Comparison of ENCODE assay signal across 8 cellular contexts in genomic region chr6:38640216-38640909, GRCh38. TPM values are rescaled to one million over a fixed set of nuclear protein-coding genes. Genes with fewer than 3 reads are reported as not detected.
DNase-seq lines count a peak whose midpoint lies in the region; ATAC-seq, FAIRE-seq and TF ChIP-seq lines count a peak whose summit lies in the region.

No MANE protein-coding gene starts in this region.

- H3F3A ChIP-seq in MM.1S (ENCODE audit: insufficient read depth, low read length) = peaks cover 8% of the 10 kb centered on the region

- no peaks in the 10 kb centered on the region for H3K79me2 ChIP-seq in MM.1S (ENCODE audit: low read length)

- H3K9me2 ChIP-seq in MM.1S (replicated peaks; ENCODE audit: insufficient read depth, low read length) = no peaks in the 10 kb centered on the region

- H3K4me3 ChIP-seq in MM.1S (ENCODE audit: low read length) = peak overlapping the region; percentile 98
- peak overlapping the region; percentile 84 for H3K4me3 ChIP-seq in bronchial epithelial cell (ENCODE audit: low read depth, low read length)
- peak overlapping the region; percentile 77 for H3K4me3 ChIP-seq in mesodermal cell (ENCODE audit: extremely low read depth, insufficient read depth, low read length, poor library complexity, severe bottlenecking)
- H3K4me3 ChIP-seq in aorta (ENCODE audit: low read length in 2 of 2) = peak overlapping the region; percentile 24 to 53

- TF ChIP-seq CTCF in MM.1S (IDR thresholded peaks at IDR 0.05; ENCODE audit: low read length) (no peak), bronchial epithelial cell (IDR thresholded peaks at IDR 0.05; ENCODE audit: insufficient read depth, low read length, severe bottlenecking) (no peak)

- H3K9me3 ChIP-seq in MM.1S (replicated peaks; ENCODE audit: insufficient read depth, low read length) (no peaks in the 10 kb centered on the region), mesodermal cell (ENCODE audit: control insufficient read depth, low read length) (no peaks in the 10 kb centered on the region), aorta (ENCODE audit: control insufficient read depth, low read length) (no peaks in the 10 kb centered on the region)

- peak; percentile 55 for DNase-seq in SIG-M5 treated with dmso at 0.1 percent for 504 hours (lab: John Stamatoyannopoulos, UW; ENCODE audit: unreplicated experiment)
- DNase-seq in SIG-M5 (lab: John Stamatoyannopoulos, UW) = no peak
- no peak for DNase-seq in MM.1S
- DNase-seq in bronchial epithelial cell (ENCODE audit: low read depth) = no peak
- DNase-seq in aorta = no peak
- DNase-seq in inferior parietal cortex (ENCODE audit: extremely low spot score) = no peak
- no peak for DNase-seq in mesenteric fat pad (ENCODE audit: low spot score)

- H4K20me1 ChIP-seq in MM.1S (ENCODE audit: insufficient read depth, low read length) = no peaks in the 10 kb centered on the region

- H3K27ac ChIP-seq in MM.1S (ENCODE audit: low read length) (peak overlapping the region; percentile 79; the same call in 1 of the 2 replicates), mesodermal cell (ENCODE audit: low read depth, low read length, severe bottlenecking) (peak overlapping the region; percentile 92), aorta (ENCODE audit: low read depth in 1 of 2, low read length in 2 of 2) (peak overlapping the region in 1 of 2 donors; percentile 83)

- FAIRE-seq in bronchial epithelial cell (lab: Jason Lieb, UNC) = no peak

- ATAC-seq in aorta (ENCODE audit: low FRiP score) = no peak

- H3K4me2 ChIP-seq in MM.1S (ENCODE audit: low read depth, low read length) = peak overlapping the region; percentile 59

- peaks cover 11% of the 10 kb centered on the region; the same call in 1 of the 2 replicates for H3K4me1 ChIP-seq in MM.1S (ENCODE audit: low read length)
- peaks cover 4% of the 10 kb centered on the region for H3K4me1 ChIP-seq in mesodermal cell (ENCODE audit: control insufficient read depth, insufficient read depth, low read length, poor library complexity, severe bottlenecking)
- peaks cover 0 to 3% of the 10 kb centered on the region in 2 donors for H3K4me1 ChIP-seq in aorta (ENCODE audit: control insufficient read depth in 1 of 2, insufficient read depth in 2 of 2, low read length in 2 of 2)

- intact Hi-C loops in aorta (cut with DNase I) = no loop called here

- no peaks in the 10 kb centered on the region for H3K36me3 ChIP-seq in MM.1S (replicated peaks; ENCODE audit: insufficient read depth, low read length)
- no peaks in the 10 kb centered on the region for H3K36me3 ChIP-seq in bronchial epithelial cell (ENCODE audit: control insufficient read depth, insufficient read depth, low read length)
- no peaks in the 10 kb centered on the region for H3K36me3 ChIP-seq in mesodermal cell (ENCODE audit: control insufficient read depth, insufficient read depth, low read length)
- H3K36me3 ChIP-seq in aorta (ENCODE audit: control insufficient read depth in 1 of 2, insufficient read depth in 2 of 2, low read length in 1 of 2) = no peaks in the 10 kb centered on the region

- WGBS in mesodermal cell (ENCODE audit: insufficient coverage in 2 of 2), 2 experiments = 26 to 30% methylated on average over 21 to 26 of the region's 32 CpGs
- 5 to 7% methylated on average over 32 of the region's 32 CpGs for WGBS in aorta, 2 donors

- H2AFZ ChIP-seq in MM.1S (ENCODE audit: low read length) = peak overlapping the region; percentile 100

- no peaks in the 10 kb centered on the region for H3K27me3 ChIP-seq in MM.1S (replicated peaks; ENCODE audit: insufficient read depth, low read length)
- no peaks in the 10 kb centered on the region for H3K27me3 ChIP-seq in bronchial epithelial cell (ENCODE audit: control insufficient read depth, insufficient read depth, low read length)
- no peaks in the 10 kb centered on the region for H3K27me3 ChIP-seq in aorta (ENCODE audit: control insufficient read depth in 1 of 2, insufficient read depth in 2 of 2, low read length in 1 of 2)

- H3K9ac ChIP-seq in MM.1S (ENCODE audit: low read length) = peak overlapping the region; percentile 88

RNA-seq across cellular contexts. Expression of gene BTBD9, which starts 0.6 kb away (rescaled TPM):
- total RNA-seq in bronchial epithelial cell (4.5 and 9.6 TPM in 2 replicates), aorta (10 to 100 TPM; 22.3 to 23.6 TPM), mesenteric fat pad (15.6 TPM)
- polyA plus RNA-seq in mesodermal cell (2013, experiment 1 of 2) = 3.8 TPM
- 3.3 TPM for polyA plus RNA-seq in mesodermal cell (2013, experiment 2 of 2)
- polyA plus RNA-seq in aorta = 1 to 10 TPM; 1.5 to 2.4 TPM

Comparison
In these comparisons a context has a peak if more than half of its experiments do, and no peak if none do; other contexts are left out.
1. H3K4me3 ChIP-seq: peak in every context shown above with its lines; median percentile 98 in MM.1S; 84 in bronchial epithelial cell; 77 in mesodermal cell; 38 in aorta.